Comparison of ENCODE assay signal across 1 cellular context in genomic region chr22:45648320-45649070, GRCh38.
TF ChIP-seq lines count a peak whose summit lies in the region.

No MANE protein-coding gene starts in this region.

TF ChIP-seq in HEK293, 187 proteins besides CTCF, POLR2A, EP300 and RAD21 (continued from another document):
- TF ChIP-seq ZBTB49 (tag by site-specific recombination; IDR thresholded peaks at IDR 0.05; ENCODE audit: low read depth), result no peak
